9 cellular contexts compared by ENCODE assay signal in genomic region chr11:75214411-75214821, GRCh38. TPM values are rescaled to one million over a fixed set of nuclear protein-coding genes. Genes with fewer than 3 reads are reported as not detected.
DNase-seq lines count a peak whose midpoint lies in the region; ATAC-seq lines count a peak whose summit lies in the region.
"Had no signal": no experiment of that assay in that cellular context is flagged by ENCODE, and none has a peak within 500 bp of the region (broad histone marks: within the 10 kb centered on the region; RNA-seq: fewer than 3 reads in every experiment).

No MANE protein-coding gene starts in this region.

- H3K27ac Mint-ChIP-seq in CD4-positive, CD25-positive, alpha-beta regulatory T cell = no peak overlapping the region

- H3K27me3 ChIP-seq in CD4-positive, CD25-positive, alpha-beta regulatory T cell (ENCODE audit: control insufficient read depth, insufficient read depth, low read length) = peaks cover 8% of the 10 kb centered on the region

- no peaks in the 10 kb centered on the region for H3K36me3 Mint-ChIP-seq in CD4-positive, CD25-positive, alpha-beta regulatory T cell

- no peak overlapping the region for H3K4me3 ChIP-seq in CD4-positive, CD25-positive, alpha-beta regulatory T cell (ENCODE audit: low read depth, low read length)

- H3K27ac ChIP-seq in CD4-positive, CD25-positive, alpha-beta regulatory T cell (ENCODE audit: insufficient read depth, low read length, poor library complexity, severe bottlenecking) = no peak overlapping the region

- H3K4me3 Mint-ChIP-seq in CD4-positive, CD25-positive, alpha-beta regulatory T cell = no peak overlapping the region

- no peaks in the 10 kb centered on the region for H3K9me3 ChIP-seq in CD4-positive, CD25-positive, alpha-beta regulatory T cell (ENCODE audit: control insufficient read depth in 2 of 2, low read length in 2 of 2)

- H3K27me3 Mint-ChIP-seq in CD4-positive, CD25-positive, alpha-beta regulatory T cell = peaks cover 16% of the 10 kb centered on the region

- no peaks in the 10 kb centered on the region for H3K4me1 ChIP-seq in CD4-positive, CD25-positive, alpha-beta regulatory T cell (ENCODE audit: control insufficient read depth, insufficient read depth, low read length, poor library complexity, severe bottlenecking)

- H3K36me3 ChIP-seq in CD4-positive, CD25-positive, alpha-beta regulatory T cell (ENCODE audit: control insufficient read depth, insufficient read depth, low read length) = no peaks in the 10 kb centered on the region

- peaks cover 0 to 5% (median 0%) of the 10 kb centered on the region in 7 donors for H3K9me3 Mint-ChIP-seq in CD4-positive, CD25-positive, alpha-beta regulatory T cell

- peak; percentile 57 to 58 for ATAC-seq in CD4-positive, CD25-positive, alpha-beta regulatory T cell (ENCODE audit: low read depth in 2 of 2)
- no peak for ATAC-seq in GM21390 (IDR thresholded peaks at IDR 0.05; ENCODE audit: unreplicated experiment)

- H3K4me1 Mint-ChIP-seq in CD4-positive, CD25-positive, alpha-beta regulatory T cell = no peaks in the 10 kb centered on the region

- peak; percentile 43 to 77 (median 64) for DNase-seq in CD4-positive, CD25-positive, alpha-beta regulatory T cell
- DNase-seq in HUDEP-2 (lab: John Stamatoyannopoulos, UW; ENCODE audit: unreplicated experiment in 76 of 76) (peak in 72 of 76 experiments; percentile 7 to 85 (median 64)), T follicular helper cell (ENCODE audit: low read depth) (peak; percentile 65), iPS DF 4.7 (ENCODE audit: extremely low read depth, low spot score) (peak; percentile 58), NCI-H510A (lab: John Stamatoyannopoulos, UW) (no peak)
- DNase-seq in activated naive CD8-positive, alpha-beta T cell treated with anti-CD3 and anti-CD28 coated beads, Interleukin-2, amount 50 U/mL, for 16 hours (ENCODE audit: low read depth, low spot score) = peak; percentile 51
- peak; percentile 86 for DNase-seq in stimulated activated CD4-positive, alpha-beta T cell treated with anti-CD3 and anti-CD28 coated beads, Interleukin-15, amount 100 ng/mL, for 24 hours

RNA-seq across cellular contexts. Expression of gene TPBGL, which starts 26.2 kb away (rescaled TPM):
- total RNA-seq in CD4-positive, CD25-positive, alpha-beta regulatory T cell = 0.12 TPM
- polyA plus RNA-seq in CD4-positive, CD25-positive, alpha-beta regulatory T cell = under 1 TPM in 1 of 4 donors, not detected in 3; 0.11 TPM
- total RNA-seq: temporal lobe had no signal
